ENCODE assay signal across 17 cellular contexts in genomic region chr16:51708861-51709260, GRCh38.
DNase-seq lines count a peak whose midpoint lies in the region; ATAC-seq and TF ChIP-seq lines count a peak whose summit lies in the region.
"Had no signal": no experiment of that assay in that cellular context is flagged by ENCODE, and none has a peak within 500 bp of the region (broad histone marks: within the 10 kb centered on the region; RNA-seq: fewer than 3 reads in every experiment).

No MANE protein-coding gene starts in this region.

- H3K4me1 ChIP-seq in right cardiac atrium (ENCODE audit: control insufficient read depth, insufficient read depth, low read length) (no peaks in the 10 kb centered on the region), thyroid gland (no peaks in the 10 kb centered on the region)
- H3K4me1 ChIP-seq: BLaER1, Caco-2, HAP-1 had no signal

- H3K27ac ChIP-seq in right cardiac atrium (ENCODE audit: low read length) = no peak overlapping the region
- no peak overlapping the region for H3K27ac ChIP-seq in thyroid gland
- H3K27ac ChIP-seq: BLaER1, C4-2B had no signal

- ATAC-seq in right cardiac atrium (peak in 1 of 2 donors; percentile 32), Right ventricle myocardium superior (ENCODE audit: poor library complexity) (no peak)
- ATAC-seq: CD8-positive, alpha-beta T cell had no signal

- H3K36me3 Mint-ChIP-seq in endothelial cell (ENCODE audit: low read depth, unreplicated experiment) = peaks cover 7% of the 10 kb centered on the region
- H3K36me3 Mint-ChIP-seq: CD4-positive, CD25-positive, alpha-beta regulatory T cell; CD8-positive, alpha-beta T cell had no signal

- H3K4me3 ChIP-seq in right cardiac atrium (ENCODE audit: low read length) = no peak overlapping the region
- no peak overlapping the region for H3K4me3 ChIP-seq in thyroid gland (replicated peaks in 1 of 3)
- H3K4me3 ChIP-seq: BLaER1, HAP-1 had no signal

- peak; percentile 16 to 68 (median 27) for DNase-seq in right cardiac atrium
- DNase-seq in Right ventricle myocardium superior = no peak
- DNase-seq in astrocyte of the hippocampus (ENCODE audit: low read depth, low spot score) = peak; percentile 26
- DNase-seq in thyroid gland = peak; percentile 53 to 55
- no peak for DNase-seq in OCI-M1 (lab: John Stamatoyannopoulos, UW)
- no peak for DNase-seq in endothelial cell (ENCODE audit: low spot score)
- DNase-seq: Caco-2; CD4-positive, CD25-positive, alpha-beta regulatory T cell; CD8-positive, alpha-beta T cell; DMS53; DMS79 treated with DMSO at 0.1 percent for 48 hours; GOT3; HFFc6 had no signal

- no peak for TF ChIP-seq CTCF in thyroid gland (IDR thresholded peaks at IDR 0.05)
- no peak for TF ChIP-seq CTCF in endothelial cell (IDR thresholded peaks at IDR 0.05; ENCODE audit: unreplicated experiment)

- WGBS in right cardiac atrium = 32% methylated on average over 4 of the region's 4 CpGs
- WGBS in thyroid gland, 2 donors = 52 to 62% methylated on average over 4 of the region's 4 CpGs

- no peak for TF ChIP-seq POLR2A in thyroid gland (IDR thresholded peaks at IDR 0.05)

- H3K4me1 Mint-ChIP-seq in endothelial cell (ENCODE audit: unreplicated experiment) = peaks cover 2% of the 10 kb centered on the region
- H3K4me1 Mint-ChIP-seq: B cell; CD4-positive, CD25-positive, alpha-beta regulatory T cell had no signal

- intact Hi-C loops in right cardiac atrium (cut with DNase I) = no loop called here
- intact Hi-C loops in Right ventricle myocardium superior (cut with DNase I) = no loop called here
- intact Hi-C loops in thyroid gland (cut with DNase I) = no loop called here

- H3K36me3 ChIP-seq in thyroid gland = no peaks in the 10 kb centered on the region
- H3K36me3 ChIP-seq: BLaER1, HAP-1 had no signal

- H3K27ac Mint-ChIP-seq in endothelial cell (ENCODE audit: unreplicated experiment) = no peak overlapping the region
- H3K27ac Mint-ChIP-seq: B cell; CD4-positive, CD25-positive, alpha-beta regulatory T cell; CD8-positive, alpha-beta T cell; HFFc6 had no signal

- H3K27me3 ChIP-seq in right cardiac atrium (ENCODE audit: control insufficient read depth, insufficient read depth) (no peaks in the 10 kb centered on the region), thyroid gland (no peaks in the 10 kb centered on the region)
- H3K27me3 ChIP-seq: BLaER1 had no signal

- peaks cover 2% of the 10 kb centered on the region for H3K27me3 Mint-ChIP-seq in endothelial cell (ENCODE audit: unreplicated experiment)
- H3K27me3 Mint-ChIP-seq: B cell had no signal

- no peaks in the 10 kb centered on the region for H3K9me3 ChIP-seq in right cardiac atrium (ENCODE audit: control insufficient read depth, low read length)
- no peaks in the 10 kb centered on the region for H3K9me3 ChIP-seq in thyroid gland
- H3K9me3 ChIP-seq: HAP-1 had no signal

- peaks cover 8% of the 10 kb centered on the region for H3K9me3 Mint-ChIP-seq in endothelial cell (ENCODE audit: unreplicated experiment)

- no peak overlapping the region for H3K4me3 Mint-ChIP-seq in endothelial cell (ENCODE audit: unreplicated experiment)
- H3K4me3 Mint-ChIP-seq: B cell; CD4-positive, CD25-positive, alpha-beta regulatory T cell; CD8-positive, alpha-beta T cell; HFFc6 had no signal

Comparison
In these comparisons a context has a peak if more than half of its experiments do, and no peak if none do; other contexts are left out.
1. DNase-seq: peak in right cardiac atrium (3 of 3), astrocyte of the hippocampus (single experiment) and thyroid gland (2 of 2); none in Right ventricle myocardium superior (single experiment), OCI-M1 (single experiment) and endothelial cell (single experiment).